Comparison of ENCODE assay signal across 8 cellular contexts in genomic region chr5:40797273-40798011, GRCh38. TPM values are rescaled to one million over a fixed set of nuclear protein-coding genes. Genes with fewer than 3 reads are reported as not detected.
DNase-seq lines count a peak whose midpoint lies in the region; ATAC-seq, FAIRE-seq and TF ChIP-seq lines count a peak whose summit lies in the region.

No MANE protein-coding gene starts in this region.

- 3% methylated on average over 27 of the region's 56 CpGs for WGBS in A549 (ENCODE audit: missing lambda C conversion rate)

- H3K27me3 Mint-ChIP-seq in activated CD4-positive, alpha-beta T cell treated with anti-CD3 and anti-CD28 coated beads for 36 hours, result peaks cover 2% of the 10 kb centered on the region

- intact Hi-C loops in activated CD4-positive, alpha-beta T cell treated with anti-CD3 and anti-CD28 coated beads for 36 hours (cut with DNase I, micrococcal nuclease), result loop anchor here (1.0 kb wide), 6 partner anchors 16 to 82 kb away; partner anchors contain the start of genes TTC33 (in 2 of the 2) and RPL37 (in 1 of the 2)

- peaks cover 37% of the 10 kb centered on the region for H3K4me1 ChIP-seq in A549

- H3K4me3 Mint-ChIP-seq in activated CD4-positive, alpha-beta T cell treated with anti-CD3 and anti-CD28 coated beads for 36 hours, result peak overlapping the region; percentile 82

- CTCF ChIA-PET in A549 (lab: Yijun Ruan, JAX), result interaction anchor here (0.6 to 0.8 kb wide), 4 partner anchors 9 to 35 kb away, joined by 3 to 4 read pairs (median 4); no protein-coding TSS in a partner anchor
- CTCF ChIA-PET in activated CD4-positive, alpha-beta T cell treated with anti-CD3 and anti-CD28 coated beads for 36 hours (lab: Charles Lee), result interaction anchor here (0.5 to 1.5 kb wide), 4 partner anchors 11 to 64 kb away, joined by 3 to 6 read pairs (median 4); no protein-coding TSS in a partner anchor

- H3K4me2 ChIP-seq in A549, result peak overlapping the region; percentile 91

- TF ChIP-seq CTCF in A549 (IDR thresholded peaks at IDR 0.05), result no peak

- no peak for TF ChIP-seq POLR2A in A549 (IDR thresholded peaks at IDR 0.05; ENCODE audit: low read length)

- DNase-seq in A549 (ENCODE audit: low read depth in 1 of 2, low spot score in 1 of 2), result peak; percentile 58 to 80
- peak; percentile 63 for DNase-seq in NCI-H446 treated with DMSO at 0.1 percent for 48 hours (lab: John Stamatoyannopoulos, UW)
- peak; percentile 88 for DNase-seq in activated CD4-positive, alpha-beta T cell treated with anti-CD3 and anti-CD28 coated beads for 36 hours
- DNase-seq in left lobe of liver (ENCODE audit: low spot score), result peak; percentile 78
- peak; percentile 77 to 83 for DNase-seq in stimulated activated CD4-positive, alpha-beta T cell treated with anti-CD3 and anti-CD28 coated beads, Interleukin-2, amount 100 ng/mL, for 24 hours

- peak overlapping the region; percentile 78 for H3K27ac Mint-ChIP-seq in activated CD4-positive, alpha-beta T cell treated with anti-CD3 and anti-CD28 coated beads for 36 hours

- POLR2A ChIA-PET in A549 (lab: Yijun Ruan, JAX), result interaction anchor here (0.6 to 1.5 kb wide), 4 partner anchors 13 to 44 kb away, joined by 3 to 10 read pairs (median 3); partner anchors contain the start of gene CARD6
- POLR2A ChIA-PET in activated CD4-positive, alpha-beta T cell treated with anti-CD3 and anti-CD28 coated beads for 36 hours (lab: Charles Lee), result interaction anchor here (0.8 to 2.1 kb wide), 3 partner anchors 20 to 391 kb away, joined by 3 to 11 read pairs (median 3); no protein-coding TSS in a partner anchor

- no peaks in the 10 kb centered on the region for H3K9me3 ChIP-seq in A549

- peak overlapping the region; percentile 80 for H3K4me3 ChIP-seq in A549

- FAIRE-seq in A549 (lab: Jason Lieb, UNC), result no peak

- H3K9me3 Mint-ChIP-seq in activated CD4-positive, alpha-beta T cell treated with anti-CD3 and anti-CD28 coated beads for 36 hours (ENCODE audit: low read depth), result no peaks in the 10 kb centered on the region

- peaks cover 40% of the 10 kb centered on the region for H3K4me1 Mint-ChIP-seq in activated CD4-positive, alpha-beta T cell treated with anti-CD3 and anti-CD28 coated beads for 36 hours

- peak overlapping the region; percentile 99 to 100 for H3K27ac ChIP-seq in A549
- peak overlapping the region; percentile 84 for H3K27ac ChIP-seq in cingulate gyrus (ENCODE audit: low read depth, low read length)

- TF ChIP-seq RAD21 in A549 (conservative IDR thresholded peaks at IDR 0.05 in 1 of 2, IDR thresholded peaks at IDR 0.05 in 1 of 2), result no peak

- peaks cover 24% of the 10 kb centered on the region for H3K36me3 Mint-ChIP-seq in activated CD4-positive, alpha-beta T cell treated with anti-CD3 and anti-CD28 coated beads for 36 hours (ENCODE audit: low read depth)

- TF ChIP-seq EP300 in A549 (IDR thresholded peaks at IDR 0.05), result no peak

- peak; percentile 79 to 82 for ATAC-seq in A549
- ATAC-seq in GM18907 (IDR thresholded peaks at IDR 0.05; ENCODE audit: unreplicated experiment), result peak; percentile 54
- ATAC-seq in HG03175 (IDR thresholded peaks at IDR 0.05; ENCODE audit: unreplicated experiment), result peak; percentile 35
- peak; percentile 43 for ATAC-seq in activated CD4-positive, alpha-beta T cell treated with anti-CD3 and anti-CD28 coated beads for 36 hours
- peak; percentile 69 for ATAC-seq in left lobe of liver

TF ChIP-seq in A549, 52 proteins besides CTCF, POLR2A, EP300 and RAD21:
- no peak for TF ChIP-seq RCOR1 (IDR thresholded peaks at IDR 0.05; ENCODE audit: low read depth, low read length)
- 0 out of 2 replicates have a peak, but pooled peaks have one; percentile 20 for TF ChIP-seq GATA3 (IDR thresholded peaks at IDR 0.05; ENCODE audit: borderline replicate concordance)
- TF ChIP-seq KDM5A (IDR thresholded peaks at IDR 0.05), result 0 out of 2 replicates have a peak, but pooled peaks have one; percentile 16
- no peak for TF ChIP-seq REST (IDR thresholded peaks at IDR 0.05)
- TF ChIP-seq USF2 (IDR thresholded peaks at IDR 0.05), result no peak
- TF ChIP-seq MYC (IDR thresholded peaks at IDR 0.05; ENCODE audit: borderline replicate concordance, low read length), result 0 out of 2 replicates have a peak, but pooled peaks have one; percentile 35
- TF ChIP-seq FOSL2 (IDR thresholded peaks at IDR 0.05), result no peak
- no peak for TF ChIP-seq FOSL2 (CRISPR knock-in tag; IDR thresholded peaks at IDR 0.05)
TF ChIP-seq in A549: peak in this region for 3.

RNA-seq across cellular contexts. Expression of gene PRKAA1, which starts 0.7 kb away (rescaled TPM):
- polyA plus RNA-seq in A549 (2011; rRNA removed) (84.3 and 107 TPM in 2 replicates), A549 (2017; fragmentation: RNase III; extraction: RNeasy Plus Mini Kit Qiagen cat#74134 plus additional on column Dnase treatment) (51.5 to 63.3 TPM (median 60.0 TPM) in 3 replicates)
- polyA plus RNA-seq in A549 (2012; cell fraction: cytosol; rRNA removed), result 15.5 and 16.3 TPM in 2 replicates
- 20.1 and 35.7 TPM in 2 replicates for polyA plus RNA-seq in A549 (2012; cell fraction: nucleus; rRNA removed)
- 23.7 and 32.4 TPM in 2 replicates for polyA minus RNA-seq in A549 (2011; rRNA and poly(A)+ RNA removed)
- total RNA-seq in activated CD4-positive, alpha-beta T cell treated with anti-CD3 and anti-CD28 coated beads for 36 hours, result 10 to 100 TPM; 46.9 to 63.9 TPM
- total RNA-seq in left lobe of liver, result 38.9 TPM

RNA-seq across cellular contexts. Expression of gene RPL37, which starts 37.6 kb away (rescaled TPM):
- polyA plus RNA-seq in A549 (2011; rRNA removed) (4,402 and 4,948 TPM in 2 replicates), A549 (2017; fragmentation: RNase III; extraction: RNeasy Plus Mini Kit Qiagen cat#74134 plus additional on column Dnase treatment) (2,762 to 2,921 TPM (median 2,809 TPM) in 3 replicates)
- 770 and 800 TPM in 2 replicates for polyA plus RNA-seq in A549 (2012; cell fraction: cytosol; rRNA removed)
- 99.3 and 104 TPM in 2 replicates for polyA plus RNA-seq in A549 (2012; cell fraction: nucleus; rRNA removed)
- 453 and 718 TPM in 2 replicates for polyA minus RNA-seq in A549 (2011; rRNA and poly(A)+ RNA removed)
- total RNA-seq in activated CD4-positive, alpha-beta T cell treated with anti-CD3 and anti-CD28 coated beads for 36 hours, result 1,000 to 10,000 TPM; 1,915 to 1,951 TPM
- total RNA-seq in left lobe of liver, result 375 TPM

RNA-seq across cellular contexts. Expression of gene TTC33, which starts 41.7 kb away (rescaled TPM):
- polyA plus RNA-seq in A549 (2011; rRNA removed) (13.5 and 19.8 TPM in 2 replicates), A549 (2017; fragmentation: RNase III; extraction: RNeasy Plus Mini Kit Qiagen cat#74134 plus additional on column Dnase treatment) (15.4 to 17.1 TPM (median 15.7 TPM) in 3 replicates)
- 2.4 and 2.6 TPM in 2 replicates for polyA plus RNA-seq in A549 (2012; cell fraction: cytosol; rRNA removed)
- 0.86 and 0.88 TPM in 2 replicates for polyA plus RNA-seq in A549 (2012; cell fraction: nucleus; rRNA removed)
- polyA minus RNA-seq in A549 (2011; rRNA and poly(A)+ RNA removed), result 4.8 and 5.9 TPM in 2 replicates
- 10 to 100 TPM; 31.4 to 31.7 TPM for total RNA-seq in activated CD4-positive, alpha-beta T cell treated with anti-CD3 and anti-CD28 coated beads for 36 hours
- 7.0 TPM for total RNA-seq in left lobe of liver

RNA-seq across cellular contexts. Expression of gene CARD6, which starts 43.7 kb away (rescaled TPM):
- polyA plus RNA-seq in A549 (2011; rRNA removed), result 5.7 and 5.9 TPM in 2 replicates
- 0.63 and 0.82 TPM in 2 replicates for polyA plus RNA-seq in A549 (2012; cell fraction: cytosol; rRNA removed)
- 0.34 and 0.40 TPM in 2 replicates for polyA plus RNA-seq in A549 (2012; cell fraction: nucleus; rRNA removed)
- polyA plus RNA-seq in A549 (2017; fragmentation: RNase III; extraction: RNeasy Plus Mini Kit Qiagen cat#74134 plus additional on column Dnase treatment), result 3.3 to 5.7 TPM (median 5.2 TPM) in 3 replicates
- polyA minus RNA-seq in A549 (2011; rRNA and poly(A)+ RNA removed), result 3.6 and 4.7 TPM in 2 replicates
- total RNA-seq in activated CD4-positive, alpha-beta T cell treated with anti-CD3 and anti-CD28 coated beads for 36 hours, result 1 to 10 TPM; 1.5 to 1.7 TPM
- 2.4 TPM for total RNA-seq in left lobe of liver

Comparison
In these comparisons a context has a peak if more than half of its experiments do, and no peak if none do; other contexts are left out.
1. Peak in every context shown above with its lines: DNase-seq, ATAC-seq, H3K4me3 ChIP-seq and H3K27ac ChIP-seq.